In genomic region chr1:111346089-111346885, GRCh38 we compare ENCODE assay signal across 8 cellular contexts. TPM values are rescaled to one million over a fixed set of nuclear protein-coding genes. Genes with fewer than 3 reads are reported as not detected.
DNase-seq lines count a peak whose midpoint lies in the region; ATAC-seq, FAIRE-seq and TF ChIP-seq lines count a peak whose summit lies in the region.

No MANE protein-coding gene starts in this region.

- H3K36me3 ChIP-seq in HepG2 (replicated peaks in 1 of 2; ENCODE audit: control insufficient read depth in 1 of 2, insufficient read depth in 2 of 2, low read length in 2 of 2), result no peaks in the 10 kb centered on the region

- H3K9me3 Mint-ChIP-seq in activated CD4-positive, alpha-beta T cell treated with anti-CD3 and anti-CD28 coated beads, Interleukin-2, amount 10 ng/mL, durations not matched to agents 24 days and 14 days, result no peaks in the 10 kb centered on the region
- H3K9me3 Mint-ChIP-seq in dendritic cell treated with granulocyte-macrophage colony-stimulating factor and Interleukin-4, amounts not matched to agents 40 ng/mL and 50 ng/mL, for 4 days, result no peaks in the 10 kb centered on the region

- H3K4me3 Mint-ChIP-seq in activated CD4-positive, alpha-beta T cell treated with anti-CD3 and anti-CD28 coated beads, Interleukin-2, amount 10 ng/mL, durations not matched to agents 24 days and 14 days, result peak overlapping the region; percentile 90
- peak overlapping the region; percentile 82 for H3K4me3 Mint-ChIP-seq in dendritic cell treated with granulocyte-macrophage colony-stimulating factor and Interleukin-4, amounts not matched to agents 40 ng/mL and 50 ng/mL, for 4 days

- 15% methylated on average over 32 of the region's 45 CpGs for WGBS in HepG2 (ENCODE audit: low lambda C conversion rate)

- POLR2A ChIA-PET in HepG2 (lab: Yijun Ruan, JAX), result interaction anchor here (0.8 to 1.4 kb wide), 7 partner anchors 11 to 382 kb away, joined by 3 to 8 read pairs (median 3); partner anchors contain the start of gene LRIF1

- no peaks in the 10 kb centered on the region for H3K36me3 Mint-ChIP-seq in activated CD4-positive, alpha-beta T cell treated with anti-CD3 and anti-CD28 coated beads, Interleukin-2, amount 10 ng/mL, durations not matched to agents 24 days and 14 days (ENCODE audit: low read depth)
- H3K36me3 Mint-ChIP-seq in dendritic cell treated with granulocyte-macrophage colony-stimulating factor and Interleukin-4, amounts not matched to agents 40 ng/mL and 50 ng/mL, for 4 days (ENCODE audit: low read depth), result no peaks in the 10 kb centered on the region

- H3K27me3 Mint-ChIP-seq in activated CD4-positive, alpha-beta T cell treated with anti-CD3 and anti-CD28 coated beads, Interleukin-2, amount 10 ng/mL, durations not matched to agents 24 days and 14 days, result peaks cover 7% of the 10 kb centered on the region
- peaks cover 34% of the 10 kb centered on the region for H3K27me3 Mint-ChIP-seq in dendritic cell treated with granulocyte-macrophage colony-stimulating factor and Interleukin-4, amounts not matched to agents 40 ng/mL and 50 ng/mL, for 4 days

- no TSS peak for BruUV-seq in HepG2 (replicated peaks; lab: Mats Ljungman, UMichigan)

- H3K4me1 ChIP-seq in HepG2 (ENCODE audit: insufficient read depth, low read length), result peaks cover 24% of the 10 kb centered on the region

- no peaks in the 10 kb centered on the region for H3K9me3 ChIP-seq in HepG2 (ENCODE audit: low read length)

- H3K27ac Mint-ChIP-seq in activated CD4-positive, alpha-beta T cell treated with anti-CD3 and anti-CD28 coated beads, Interleukin-2, amount 10 ng/mL, durations not matched to agents 24 days and 14 days, result peak overlapping the region; percentile 75
- peak overlapping the region; percentile 82 for H3K27ac Mint-ChIP-seq in dendritic cell treated with granulocyte-macrophage colony-stimulating factor and Interleukin-4, amounts not matched to agents 40 ng/mL and 50 ng/mL, for 4 days

- TF ChIP-seq EP300 in HepG2 (IDR thresholded peaks at IDR 0.05; ENCODE audit: low read depth in 2 of 2, low read length in 2 of 2) (no peak), HepG2 (CRISPR knock-in tag; IDR thresholded peaks at IDR 0.05; ENCODE audit: borderline replicate concordance) (no peak)

- DNase-seq in AG09319 (ENCODE audit: extremely low read depth, low read depth) (peak; percentile 37), NCI-H446 treated with DMSO at 0.1 percent for 48 hours (lab: John Stamatoyannopoulos, UW) (peak; percentile 31), HepG2 (ENCODE audit: low spot score) (peak; percentile 84)
- peak; percentile 95 for DNase-seq in activated CD4-positive, alpha-beta T cell treated with anti-CD3 and anti-CD28 coated beads, Interleukin-2, amount 10 ng/mL, durations not matched to agents 24 days and 14 days
- DNase-seq in stimulated activated CD4-positive, alpha-beta T cell treated with anti-CD3 and anti-CD28 coated beads, Interleukin-2, amount 100 ng/mL, for 4 hours (ENCODE audit: low read depth), result peak; percentile 73

- in situ Hi-C loops in HepG2 (cut with HindIII; ENCODE audit: extremely low pct_ligation_motif_present, low pct_unique_long_range_greater_than_20kb), result no loop called here

- peak overlapping the region; percentile 95 for H3K4me2 ChIP-seq in HepG2 (ENCODE audit: low read depth, low read length)

- H3K9ac ChIP-seq in HepG2 (ENCODE audit: insufficient read depth, low read depth, low read length), result peak overlapping the region; percentile 67

- H2AFZ ChIP-seq in HepG2 (ENCODE audit: low read length), result peak overlapping the region; percentile 3

- intact Hi-C loops in activated CD4-positive, alpha-beta T cell treated with anti-CD3 and anti-CD28 coated beads, Interleukin-2, amount 10 ng/mL, durations not matched to agents 24 days and 14 days (cut with micrococcal nuclease), result no loop called here
- intact Hi-C loops in dendritic cell treated with granulocyte-macrophage colony-stimulating factor and Interleukin-4, amounts not matched to agents 40 ng/mL and 50 ng/mL, for 4 days (cut with micrococcal nuclease), result loop anchor here (10.0 kb wide), 1 partner anchor 131 kb away; no protein-coding TSS in a partner anchor
- intact Hi-C loops in HepG2 (cut with micrococcal nuclease; ENCODE audit: unreplicated experiment), result loop anchor here (5.0 kb wide), 1 partner anchor 124 kb away; no protein-coding TSS in a partner anchor

- TF ChIP-seq RAD21 in HepG2 (CRISPR knock-in tag; IDR thresholded peaks at IDR 0.05), result no peak

- CTCF ChIA-PET in HepG2 (lab: Yijun Ruan, JAX; ENCODE audit: low intra/inter-chr PET ratio, low total read pairs), result no interaction called here

- H3K4me1 Mint-ChIP-seq in activated CD4-positive, alpha-beta T cell treated with anti-CD3 and anti-CD28 coated beads, Interleukin-2, amount 10 ng/mL, durations not matched to agents 24 days and 14 days, result peaks cover 12% of the 10 kb centered on the region
- H3K4me1 Mint-ChIP-seq in dendritic cell treated with granulocyte-macrophage colony-stimulating factor and Interleukin-4, amounts not matched to agents 40 ng/mL and 50 ng/mL, for 4 days (ENCODE audit: low read depth), result peaks cover 17% of the 10 kb centered on the region

- H3K27me3 ChIP-seq in HepG2 (ENCODE audit: control insufficient read depth in 1 of 2, insufficient read depth in 2 of 2, low read length in 2 of 2), result no peaks in the 10 kb centered on the region; a peak in 1 of 5 replicates

- peak; percentile 48 to 49; a peak in 3 of 4 replicates for TF ChIP-seq POLR2A in HepG2 (IDR thresholded peaks at IDR 0.05; ENCODE audit: insufficient read depth in 1 of 2, low read depth in 2 of 2, low read length in 2 of 2)

- no peaks in the 10 kb centered on the region for H3K79me2 ChIP-seq in HepG2 (ENCODE audit: insufficient read depth, low read length)

- no peaks in the 10 kb centered on the region for H4K20me1 ChIP-seq in HepG2 (ENCODE audit: insufficient read depth, low read length)

- peak overlapping the region; percentile 59 for H3K27ac ChIP-seq in HepG2 (ENCODE audit: extremely low read length, insufficient read depth, low read length)

- TF ChIP-seq CTCF in AG09319 (IDR thresholded peaks at IDR 0.05; ENCODE audit: low read depth, low read length) (no peak; the same call in 1 of the 2 replicates), HepG2 (CRISPR knock-in tag; IDR thresholded peaks at IDR 0.05) (peak; percentile 57)

- ATAC-seq in GM19023 (IDR thresholded peaks at IDR 0.05; ENCODE audit: unreplicated experiment) (peak; percentile 92), HG03342 (IDR thresholded peaks at IDR 0.05; ENCODE audit: unreplicated experiment) (peak; percentile 95), HepG2 (peak; percentile 94)

- no peak for FAIRE-seq in HepG2 (lab: Jason Lieb, UNC)

- peak overlapping the region; percentile 68 to 80 (median 69); a peak in 5 of 6 replicates for H3K4me3 ChIP-seq in HepG2 (replicated peaks in 1 of 3; ENCODE audit: insufficient read depth in 1 of 3, low read depth in 2 of 3, low read length in 3 of 3)

TF ChIP-seq in HepG2, 621 proteins besides CTCF, POLR2A, EP300 and RAD21 (continues in another document):
- peak; percentile 48; the same call in 1 of the 2 replicates for TF ChIP-seq ZNF574 (CRISPR knock-in tag; IDR thresholded peaks at IDR 0.05)
- no peak for TF ChIP-seq ZMYM2 (CRISPR knock-in tag; IDR thresholded peaks at IDR 0.05)
- TF ChIP-seq ZFX (CRISPR knock-in tag; IDR thresholded peaks at IDR 0.05; ENCODE audit: low read depth), result peak; percentile 61
- TF ChIP-seq FOXO1 (CRISPR knock-in tag; IDR thresholded peaks at IDR 0.05), result no peak

RNA-seq across cellular contexts. Expression of gene CHIA, which starts 55.6 kb away (rescaled TPM):
- total RNA-seq in activated CD4-positive, alpha-beta T cell treated with anti-CD3 and anti-CD28 coated beads, Interleukin-2, amount 10 ng/mL, durations not matched to agents 24 days and 14 days, result not detected in 2 replicates
- total RNA-seq in HepG2 (2016; rRNA removed; fragmentation: Illumina TruSeq; extraction: Trizol), result not detected in 2 replicates
- not detected in 2 replicates for total RNA-seq in HepG2 (2016; cell fraction: cytosol; rRNA removed; fragmentation: Illumina TruSeq; extraction: Trizol; ENCODE audit: low read depth)
- total RNA-seq in HepG2 (2016; cell fraction: insoluble cytoplasmic fraction; rRNA removed; fragmentation: Illumina TruSeq; extraction: Trizol), result not detected in 2 replicates
- total RNA-seq in HepG2 (2016; cell fraction: membrane; rRNA removed; fragmentation: Illumina TruSeq; extraction: Trizol), result not detected in 2 replicates
- not detected in 2 replicates for total RNA-seq in HepG2 (2016; cell fraction: nucleus; rRNA removed; fragmentation: Illumina TruSeq; extraction: Trizol)
- polyA plus RNA-seq in HepG2 (2011; rRNA removed), result not detected in 2 replicates
- polyA plus RNA-seq in HepG2 (2011; cell fraction: cytosol; rRNA removed), result not detected in 2 replicates
- polyA plus RNA-seq in HepG2 (2011; cell fraction: nucleus; rRNA removed), result not detected in 2 replicates
- not detected in 2 replicates for polyA plus RNA-seq in HepG2 (2012)
- polyA plus RNA-seq in HepG2 (2016; cell fraction: cytosol; fragmentation: Illumina TruSeq; extraction: Trizol; ENCODE audit: low read depth), result not detected in 2 replicates
- not detected in 2 replicates for polyA plus RNA-seq in HepG2 (2016; cell fraction: insoluble cytoplasmic fraction; fragmentation: Illumina TruSeq; extraction: Trizol; ENCODE audit: low read depth)
- not detected in 2 replicates for polyA plus RNA-seq in HepG2 (2016; cell fraction: membrane; fragmentation: Illumina TruSeq; extraction: Trizol; ENCODE audit: low read depth)
- polyA plus RNA-seq in HepG2 (2016; cell fraction: nucleus; fragmentation: Illumina TruSeq; extraction: Trizol; ENCODE audit: insufficient read depth, low read depth), result not detected in 2 replicates
- polyA minus RNA-seq in HepG2 (2011; rRNA and poly(A)+ RNA removed; ENCODE audit: low replicate concordance), result not detected in 2 replicates
- polyA minus RNA-seq in HepG2 (2011; cell fraction: cytosol; rRNA and poly(A)+ RNA removed), result not detected in 2 replicates
- polyA minus RNA-seq in HepG2 (2011; cell fraction: nucleus; rRNA and poly(A)+ RNA removed), result not detected in 2 replicates

Comparison
In these comparisons a context has a peak if more than half of its experiments do, and no peak if none do; other contexts are left out.
1. Peak in every context shown above with its lines: DNase-seq, ATAC-seq, H3K4me3 ChIP-seq and H3K27ac ChIP-seq.
2. DNase-seq: peak in every context shown above with its lines; median percentile 95 in activated CD4-positive, alpha-beta T cell treated with anti-CD3 and anti-CD28 coated beads, Interleukin-2, amount 10 ng/mL, durations not matched to agents 24 days and 14 days; 84 in HepG2; 73 in stimulated activated CD4-positive, alpha-beta T cell treated with anti-CD3 and anti-CD28 coated beads, Interleukin-2, amount 100 ng/mL, for 4 hours; 37 in AG09319; 31 in NCI-H446 treated with DMSO at 0.1 percent for 48 hours.